Comparison of ENCODE assay signal across 8 cellular contexts in genomic region chr6:33622456-33623431, GRCh38. TPM values are rescaled to one million over a fixed set of nuclear protein-coding genes. Genes with fewer than 3 reads are reported as not detected.
DNase-seq lines count a peak whose midpoint lies in the region; ATAC-seq, FAIRE-seq and TF ChIP-seq lines count a peak whose summit lies in the region.

No MANE protein-coding gene starts in this region.

- TF ChIP-seq POLR2A in adrenal gland (IDR thresholded peaks at IDR 0.05), result no peak

- DNase-seq in H7 (peak; percentile 62), adrenal gland (peak in 2 of 7 donors; percentile 38 to 53), kidney tubule cell (ENCODE audit: low spot score) (peak; percentile 56), SJCRH30 (no peak), urothelium cell line (ENCODE audit: low spot score) (no peak)
- no peak for DNase-seq in activated CD4-positive, alpha-beta T cell treated with anti-CD3 and anti-CD28 coated beads for 48 hours

- intact Hi-C loops in adrenal gland (cut with DNase I), result no loop called here

- peaks cover 3% of the 10 kb centered on the region for H3K36me3 ChIP-seq in H7 (replicated peaks; ENCODE audit: control insufficient read depth, insufficient read depth, low read length)
- H3K36me3 ChIP-seq in adrenal gland (replicated peaks in 1 of 2), result no peaks in the 10 kb centered on the region
- H3K36me3 ChIP-seq in SJCRH30, result no peaks in the 10 kb centered on the region

- H3K27me3 ChIP-seq in H7 (ENCODE audit: control insufficient read depth, insufficient read depth, low read length) (peaks cover 1% of the 10 kb centered on the region), adrenal gland (no peaks in the 10 kb centered on the region), SJCRH30 (no peaks in the 10 kb centered on the region)

- TF ChIP-seq CTCF in 22Rv1 (IDR thresholded peaks at IDR 0.05) (no peak), adrenal gland (IDR thresholded peaks at IDR 0.05) (no peak)

- no peak for ATAC-seq in HG03565 (IDR thresholded peaks at IDR 0.05; ENCODE audit: unreplicated experiment)

- H3K4me1 ChIP-seq in adrenal gland (replicated peaks in 1 of 2) (peaks cover 30 to 37% of the 10 kb centered on the region in 2 donors), SJCRH30 (peaks cover 5% of the 10 kb centered on the region)

- H3K9me3 ChIP-seq in adrenal gland (replicated peaks in 1 of 3), result no peaks in the 10 kb centered on the region
- no peaks in the 10 kb centered on the region for H3K9me3 ChIP-seq in SJCRH30 (replicated peaks)

- 54 to 59% (median 56%) methylated on average over 9 to 12 of the region's 12 CpGs for WGBS in adrenal gland, 4 donors

- FAIRE-seq in urothelium cell line (lab: Jason Lieb, UNC), result no peak

- H3K27ac ChIP-seq in 22Rv1 (peak overlapping the region; percentile 71), adrenal gland (peak overlapping the region in 3 of 5 donors; percentile 57 to 84 (median 76)), SJCRH30 (no peak overlapping the region)

- H3K4me3 ChIP-seq in H7 (ENCODE audit: insufficient read depth, low read depth, low read length), result peak overlapping the region; percentile 93
- H3K4me3 ChIP-seq in adrenal gland, result peak overlapping the region in 1 of 4 donors; percentile 87
- no peak overlapping the region for H3K4me3 ChIP-seq in SJCRH30

RNA-seq across cellular contexts. Expression of gene ITPR3, which starts 1.6 kb away (rescaled TPM):
- total RNA-seq in H7 (2014; rRNA removed; shearing (Covaris generic)), result 23.4 and 26.0 TPM in 2 replicates
- total RNA-seq in adrenal gland, result 10 to 100 TPM in 7 of 8 donors, 1 to 10 TPM in 1; 8.6 to 38.1 (median 29.2) TPM
- polyA plus RNA-seq in adrenal gland, result 10 to 100 TPM in 2 of 3 donors, 1 to 10 TPM in 1; 3.0 to 21.6 (median 14.2) TPM
- total RNA-seq in SJCRH30 (2014; rRNA removed; shearing (Covaris generic)), result 2.6 and 2.9 TPM in 2 replicates

RNA-seq across cellular contexts. Expression of gene BAK1, which starts 42.7 kb away (rescaled TPM):
- 45.9 and 50.5 TPM in 2 replicates for total RNA-seq in H7 (2014; rRNA removed; shearing (Covaris generic))
- 10 to 100 TPM in 7 of 8 donors, 1 to 10 TPM in 1; 9.7 to 51.9 (median 27.6) TPM for total RNA-seq in adrenal gland
- 10 to 100 TPM; 17.3 to 33.5 (median 17.6) TPM for polyA plus RNA-seq in adrenal gland
- 22.5 and 24.0 TPM in 2 replicates for total RNA-seq in SJCRH30 (2014; rRNA removed; shearing (Covaris generic))

Comparison
In these comparisons a context has a peak if more than half of its experiments do, and no peak if none do; other contexts are left out.
1. DNase-seq: peak in H7 (single experiment) and kidney tubule cell (single experiment); none in SJCRH30 (0 of 2), urothelium cell line (single experiment) and activated CD4-positive, alpha-beta T cell treated with anti-CD3 and anti-CD28 coated beads for 48 hours (single experiment).